Comparison of ENCODE assay signal across 10 cellular contexts in the genomic region with DNA sequence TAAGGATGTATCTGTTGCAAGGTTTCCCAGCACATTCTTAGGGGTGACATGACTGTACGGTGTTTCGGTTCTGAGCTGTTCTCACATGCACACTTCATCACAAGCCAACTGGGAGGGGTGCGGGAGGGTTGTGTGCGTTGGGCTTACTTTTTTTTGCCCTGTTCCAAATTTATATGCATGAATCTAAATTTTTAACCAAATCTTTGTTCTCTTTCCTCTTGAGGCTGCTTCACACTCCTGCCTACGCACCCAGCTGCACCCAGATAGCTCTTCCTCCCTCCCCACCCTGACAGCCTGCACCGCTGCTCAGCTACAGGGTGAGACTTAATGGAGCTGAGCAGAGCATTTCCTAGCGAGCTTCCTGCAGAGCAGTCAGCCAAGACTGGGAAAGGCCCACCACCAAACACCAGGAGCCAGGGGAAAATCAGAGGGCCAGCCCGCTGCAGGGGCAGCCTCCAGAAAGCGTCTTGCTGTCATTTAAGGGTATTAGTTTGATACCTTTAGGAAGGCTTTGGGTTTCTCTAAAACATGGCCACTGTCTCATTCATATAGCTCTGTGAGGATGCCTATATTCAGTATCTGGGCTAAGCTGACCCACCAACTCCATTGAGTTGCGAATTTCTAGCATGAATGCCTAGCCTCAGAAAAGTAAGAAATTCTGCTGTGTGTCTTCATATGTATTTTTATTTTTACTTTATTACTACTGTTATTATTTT.
DNase-seq lines count a peak whose midpoint lies in the region; ATAC-seq and TF ChIP-seq lines count a peak whose summit lies in the region.
"Had no signal": no experiment of that assay in that cellular context is flagged by ENCODE, and none has a peak within 500 bp of the region (broad histone marks: within the 10 kb centered on the region; RNA-seq: fewer than 3 reads in every experiment).

No MANE protein-coding gene starts in this region.

- H3K9me3 Mint-ChIP-seq in activated naive CD4-positive, alpha-beta T cell treated with anti-CD3 and anti-CD28 coated beads for 36 hours, result no peaks in the 10 kb centered on the region
- H3K9me3 Mint-ChIP-seq in T-cell, result no peaks in the 10 kb centered on the region
- H3K9me3 Mint-ChIP-seq in stimulated activated naive CD8-positive, alpha-beta T cell treated with anti-CD3 and anti-CD28 coated beads, Interleukin-15, amount 100 ng/mL, for 72 hours, result no peaks in the 10 kb centered on the region

- peak; percentile 61 for DNase-seq in activated naive CD4-positive, alpha-beta T cell treated with anti-CD3 and anti-CD28 coated beads for 36 hours
- no peak for DNase-seq in activated naive CD4-positive, alpha-beta T cell treated with Interleukin-2 at 50 U/mL for 16 hours
- DNase-seq in T-cell (no peak), ecto neural progenitor cell (ENCODE audit: low spot score) (no peak), globus pallidus (ENCODE audit: low spot score) (no peak), transverse colon (no peak)
- DNase-seq in stimulated activated naive CD8-positive, alpha-beta T cell treated with anti-CD3 and anti-CD28 coated beads, Interleukin-15, amount 100 ng/mL, for 72 hours, result no peak
- DNase-seq: esophagus squamous epithelium had no signal

- H3K4me1 Mint-ChIP-seq in activated naive CD4-positive, alpha-beta T cell treated with anti-CD3 and anti-CD28 coated beads for 36 hours (ENCODE audit: low read depth), result peaks cover 5% of the 10 kb centered on the region
- peaks cover 4 to 11% (median 6%) of the 10 kb centered on the region in 3 donors for H3K4me1 Mint-ChIP-seq in T-cell
- peaks cover 6% of the 10 kb centered on the region for H3K4me1 Mint-ChIP-seq in stimulated activated naive CD8-positive, alpha-beta T cell treated with anti-CD3 and anti-CD28 coated beads, Interleukin-15, amount 100 ng/mL, for 72 hours

- H3K4me3 ChIP-seq in transverse colon, result no peak overlapping the region
- H3K4me3 ChIP-seq: esophagus squamous epithelium had no signal

- no peak overlapping the region for H3K27ac ChIP-seq in transverse colon
- H3K27ac ChIP-seq: esophagus squamous epithelium had no signal

- no peak overlapping the region for H3K27ac Mint-ChIP-seq in activated naive CD4-positive, alpha-beta T cell treated with anti-CD3 and anti-CD28 coated beads for 36 hours
- no peak overlapping the region for H3K27ac Mint-ChIP-seq in T-cell
- H3K27ac Mint-ChIP-seq in stimulated activated naive CD8-positive, alpha-beta T cell treated with anti-CD3 and anti-CD28 coated beads, Interleukin-15, amount 100 ng/mL, for 72 hours, result no peak overlapping the region

- H3K36me3 ChIP-seq in transverse colon, result no peaks in the 10 kb centered on the region
- H3K36me3 ChIP-seq: esophagus squamous epithelium had no signal

- intact Hi-C loops in activated naive CD4-positive, alpha-beta T cell treated with anti-CD3 and anti-CD28 coated beads for 36 hours (cut with micrococcal nuclease), result no loop called here
- intact Hi-C loops in transverse colon (cut with DNase I; ENCODE audit: low total_unique reads), result no loop called here

- POLR2A ChIA-PET in T-cell (lab: Charles Lee), result no interaction called here

- no peak for TF ChIP-seq EP300 in transverse colon (IDR thresholded peaks at IDR 0.05; ENCODE audit: low read depth)

- no peaks in the 10 kb centered on the region for H3K27me3 ChIP-seq in transverse colon
- H3K27me3 ChIP-seq: esophagus squamous epithelium had no signal

- H3K36me3 Mint-ChIP-seq in activated naive CD4-positive, alpha-beta T cell treated with anti-CD3 and anti-CD28 coated beads for 36 hours (ENCODE audit: low read depth), result no peaks in the 10 kb centered on the region
- no peaks in the 10 kb centered on the region for H3K36me3 Mint-ChIP-seq in T-cell

- in situ Hi-C loops in transverse colon (cut with MboI; ENCODE audit: low pct_ligation_motif_present in 1 of 4, low pct_unique_long_range_greater_than_20kb in 1 of 4, low sequenced_read_pairs in 3 of 4), result no loop called here

- no peak for TF ChIP-seq POLR2A in transverse colon (IDR thresholded peaks at IDR 0.05)

- CTCF ChIA-PET in activated naive CD4-positive, alpha-beta T cell treated with anti-CD3 and anti-CD28 coated beads for 36 hours (lab: Charles Lee), result interaction anchor here (0.6 kb wide), 1 partner anchor 15 kb away, joined by 3 read pairs; no protein-coding TSS in a partner anchor
- CTCF ChIA-PET in T-cell (lab: Charles Lee), result no interaction called here

- WGBS in transverse colon (ENCODE audit: low coverage in 1 of 2), 2 donors, result 72 to 82% methylated on average over 2 to 10 of the region's 10 CpGs

- TF ChIP-seq CTCF in transverse colon (IDR thresholded peaks at IDR 0.05), result no peak

- ATAC-seq in HG02763 (IDR thresholded peaks at IDR 0.05; ENCODE audit: unreplicated experiment) (peak; percentile 95), T-cell (replicated peaks in 1 of 4) (peak in 2 of 4 experiments; percentile 35 to 54)
- ATAC-seq in stimulated activated naive CD8-positive, alpha-beta T cell treated with anti-CD3 and anti-CD28 coated beads, Interleukin-15, amount 100 ng/mL, for 72 hours, result peak; percentile 87
- ATAC-seq: Panc1 had no signal

- H3K4me1 ChIP-seq in transverse colon, result peaks cover 0 to 9% (median 0%) of the 10 kb centered on the region in 4 donors
- H3K4me1 ChIP-seq: esophagus squamous epithelium had no signal

- H3K4me3 Mint-ChIP-seq in activated naive CD4-positive, alpha-beta T cell treated with anti-CD3 and anti-CD28 coated beads for 36 hours, result no peak overlapping the region
- peak overlapping the region; percentile 15 to 65 (median 25) for H3K4me3 Mint-ChIP-seq in T-cell
- H3K4me3 Mint-ChIP-seq in stimulated activated naive CD8-positive, alpha-beta T cell treated with anti-CD3 and anti-CD28 coated beads, Interleukin-15, amount 100 ng/mL, for 72 hours, result peak overlapping the region in 1 of 2 donors; percentile 41

- no peaks in the 10 kb centered on the region for H3K9me3 ChIP-seq in transverse colon
- H3K9me3 ChIP-seq: esophagus squamous epithelium had no signal

- H3K27me3 Mint-ChIP-seq in activated naive CD4-positive, alpha-beta T cell treated with anti-CD3 and anti-CD28 coated beads for 36 hours (ENCODE audit: low read depth), result no peaks in the 10 kb centered on the region
- peaks cover 4 to 10% of the 10 kb centered on the region in 2 donors for H3K27me3 Mint-ChIP-seq in T-cell
- peaks cover 10% of the 10 kb centered on the region for H3K27me3 Mint-ChIP-seq in stimulated activated naive CD8-positive, alpha-beta T cell treated with anti-CD3 and anti-CD28 coated beads, Interleukin-15, amount 100 ng/mL, for 72 hours
